Comparison of ENCODE assay signal across 7 cellular contexts in genomic region chr9:89604463-89605180, GRCh38. TPM values are rescaled to one million over a fixed set of nuclear protein-coding genes. Genes with fewer than 3 reads are reported as not detected.
A peak's percentile ranks its signal among the peaks of the same experiment; 100 is the strongest.
DNase-seq lines count a peak whose midpoint lies in the region; ATAC-seq, FAIRE-seq and TF ChIP-seq lines count a peak whose summit lies in the region.

Gene GADD45G, plus strand, starts transcription at chr9:89605012. Its CDS starts 110 bp downstream, at chr9:89605122.

- no peaks in the 10 kb centered on the region for H3K36me3 ChIP-seq in mucosa of descending colon (ENCODE audit: low read depth)

- peaks cover 16% of the 10 kb centered on the region for H3K4me1 ChIP-seq in mucosa of descending colon (ENCODE audit: low read depth)

- peak; percentile 42 for FAIRE-seq in GM18507 (lab: Jason Lieb, UNC)

- intact Hi-C loops in mucosa of descending colon (cut with DNase I, micrococcal nuclease) = loop anchor here in 1 of 2 donors (10.0 kb wide), 1 partner anchor 400 kb away; no protein-coding TSS in a partner anchor

- peak within 1 kb of the TSS; percentile 51 for H3K4me3 ChIP-seq in epithelial cell of esophagus (ENCODE audit: low read length)
- peak within 1 kb of the TSS; percentile 64 for H3K4me3 ChIP-seq in mucosa of descending colon

- TF ChIP-seq CTCF in epithelial cell of esophagus (IDR thresholded peaks at IDR 0.05; ENCODE audit: insufficient read depth, low read depth, low read length, missing control alignments) = no peak
- no peak for TF ChIP-seq CTCF in mucosa of descending colon (IDR thresholded peaks at IDR 0.05)

- no peaks in the 10 kb centered on the region for H3K9me3 ChIP-seq in mucosa of descending colon

- peak; percentile 38 for DNase-seq in GM18507 (ENCODE audit: extremely low spot score, insufficient read length, low read depth)
- DNase-seq in NCI-H82 treated with DMSO at 0.1 percent for 48 hours (lab: John Stamatoyannopoulos, UW; ENCODE audit: unreplicated experiment) = peak; percentile 81
- DNase-seq in activated T-cell treated with anti-CD3 and anti-CD28 coated beads for 24 hours (ENCODE audit: low read depth) = peak; percentile 78
- DNase-seq in epithelial cell of esophagus (ENCODE audit: low read depth) = peak; percentile 76
- peak; percentile 92 to 94 (median 92) for DNase-seq in mucosa of descending colon
- peak; percentile 59 to 76 for DNase-seq in stimulated activated CD8-positive, alpha-beta memory T cell treated with anti-CD3 and anti-CD28 coated beads, Interleukin-2, amount 100 ng/mL, for 1 hour (ENCODE audit: low read depth in 2 of 2)

- ATAC-seq in HG03521 (IDR thresholded peaks at IDR 0.05; ENCODE audit: unreplicated experiment) = peak; percentile 42
- peak; percentile 70 for ATAC-seq in mucosa of descending colon

RNA-seq across cellular contexts. Expression of gene GADD45G, which starts in this region (rescaled TPM):
- 10 to 100 TPM in 1 of 3 donors, 1 to 10 TPM in 2; 5.4 to 18.4 (median 6.6) TPM for total RNA-seq in mucosa of descending colon

Comparison
In these comparisons a context has a peak if more than half of its experiments do, and no peak if none do; other contexts are left out.
1. Peak in every context shown above with its lines: DNase-seq, ATAC-seq and H3K4me3 ChIP-seq.
2. DNase-seq: peak in every context shown above with its lines; median percentile 92 in mucosa of descending colon; 81 in NCI-H82 treated with DMSO at 0.1 percent for 48 hours; 78 in activated T-cell treated with anti-CD3 and anti-CD28 coated beads for 24 hours; 76 in epithelial cell of esophagus; 68 in stimulated activated CD8-positive, alpha-beta memory T cell treated with anti-CD3 and anti-CD28 coated beads, Interleukin-2, amount 100 ng/mL, for 1 hour; 38 in GM18507.